9 cellular contexts compared by ENCODE assay signal in genomic region chr6:96520039-96520850, GRCh38. TPM values are rescaled to one million over a fixed set of nuclear protein-coding genes. Genes with fewer than 3 reads are reported as not detected.
DNase-seq lines count a peak whose midpoint lies in the region; ATAC-seq and TF ChIP-seq lines count a peak whose summit lies in the region.
"Had no signal": no experiment of that assay in that cellular context is flagged by ENCODE, and none has a peak within 500 bp of the region (broad histone marks: within the 10 kb centered on the region; RNA-seq: fewer than 3 reads in every experiment).

No MANE protein-coding gene starts in this region.

- TF ChIP-seq EP300 in gastroesophageal sphincter (IDR thresholded peaks at IDR 0.05) = no peak

- H3K9me3 ChIP-seq in T-helper 17 cell (ENCODE audit: control insufficient read depth, low read length, poor library complexity, severe bottlenecking) (no peaks in the 10 kb centered on the region), gastroesophageal sphincter (no peaks in the 10 kb centered on the region)

- H3K4me1 Mint-ChIP-seq in T-helper 17 cell = peaks cover 28% of the 10 kb centered on the region

- TF ChIP-seq CTCF in HFF-Myc (IDR thresholded peaks at IDR 0.05; ENCODE audit: low read depth, low read length, missing control alignments) = no peak
- no peak for TF ChIP-seq CTCF in gastroesophageal sphincter (IDR thresholded peaks at IDR 0.05)

- H3K36me3 Mint-ChIP-seq in T-helper 17 cell (ENCODE audit: low read depth) = peaks cover 2% of the 10 kb centered on the region

- H3K36me3 ChIP-seq in gastroesophageal sphincter = peaks cover 0 to 5% of the 10 kb centered on the region in 2 donors

- no peaks in the 10 kb centered on the region for H3K27me3 ChIP-seq in gastroesophageal sphincter

- no peak overlapping the region for H3K27ac ChIP-seq in gastroesophageal sphincter

- DNase-seq in HFF-Myc (ENCODE audit: extremely low read depth, low read depth) = no peak
- DNase-seq in T-helper 17 cell = no peak
- DNase-seq in skeletal muscle cell (ENCODE audit: low read depth) = no peak
- DNase-seq in NCI-H128 (lab: John Stamatoyannopoulos, UW; ENCODE audit: unreplicated experiment) = no peak

- H3K4me1 ChIP-seq in gastroesophageal sphincter = peaks cover 0 to 34% (median 6%) of the 10 kb centered on the region in 3 donors

- no peaks in the 10 kb centered on the region for H3K27me3 Mint-ChIP-seq in T-helper 17 cell

- ATAC-seq in T-helper 17 cell (no peak), gastroesophageal sphincter (no peak), HG03342 (IDR thresholded peaks at IDR 0.05; ENCODE audit: unreplicated experiment) (no peak), GM21381 (IDR thresholded peaks at IDR 0.05; ENCODE audit: unreplicated experiment) (no peak), HG02623 (IDR thresholded peaks at IDR 0.05; ENCODE audit: unreplicated experiment) (no peak)

- peak overlapping the region; percentile 100 for H3K27ac Mint-ChIP-seq in T-helper 17 cell

- H3K4me3 ChIP-seq in HFF-Myc (replicated peaks; ENCODE audit: low read depth, low read length) (peak overlapping the region; percentile 79), gastroesophageal sphincter (peak overlapping the region; percentile 66 to 75), skeletal muscle cell (ENCODE audit: low read depth, low read length) (peak overlapping the region; percentile 61)

- 49 to 59% methylated on average over 6 to 7 of the region's 7 CpGs for WGBS in gastroesophageal sphincter (ENCODE audit: low coverage in 1 of 2), 2 donors

- H3K4me3 Mint-ChIP-seq in T-helper 17 cell = peak overlapping the region; percentile 98

- no peak for TF ChIP-seq POLR2A in gastroesophageal sphincter (IDR thresholded peaks at IDR 0.05)

RNA-seq across cellular contexts. Expression of gene UFL1, which starts 1.4 kb away (rescaled TPM):
- total RNA-seq in T-helper 17 cell (10 to 100 TPM; 16.4 to 17.8 TPM), gastroesophageal sphincter (10 to 100 TPM; 25.5 to 36.4 (median 30.2) TPM)

RNA-seq across cellular contexts. Expression of gene FHL5, which starts 42.7 kb away (rescaled TPM):
- total RNA-seq in T-helper 17 cell = not detected
- total RNA-seq in gastroesophageal sphincter = 10 to 100 TPM; 11.4 to 36.3 (median 12.1) TPM
- total RNA-seq: T-helper 1 cell treated with Interleukin-12 subunit alpha and Interleukin-12 subunit beta and Interleukin-4 antibody, amounts not matched to agents 30 ng/mL and 1 ng/mL, for 36 hours had no signal

Comparison
In these comparisons a context has a peak if more than half of its experiments do, and no peak if none do; other contexts are left out.
1. RNA of gene FHL5, which starts 42.7 kb away (total RNA-seq): 11.4 to 36.3 TPM in gastroesophageal sphincter; not detected in T-helper 17 cell; every median in the first group is over 10 times any median in the second.
2. Peak in every context shown above with its lines, with median percentiles within 50 percentile points of each other: H3K4me3 ChIP-seq.